9 cellular contexts compared by ENCODE assay signal in genomic region chr1:14598007-14598497, GRCh38. TPM values are rescaled to one million over a fixed set of nuclear protein-coding genes. Genes with fewer than 3 reads are reported as not detected.
A peak's percentile ranks its signal among the peaks of the same experiment; 100 is the strongest.
DNase-seq lines count a peak whose midpoint lies in the region; ATAC-seq and TF ChIP-seq lines count a peak whose summit lies in the region.
"Had no signal": no experiment of that assay in that cellular context is flagged by ENCODE, and none has a peak within 500 bp of the region (broad histone marks: within the 10 kb centered on the region; RNA-seq: fewer than 3 reads in every experiment).

No MANE protein-coding gene starts in this region.

- H3K23ac ChIP-seq in IMR-90 (ENCODE audit: low read depth, low read length) = no peak overlapping the region

- no peaks in the 10 kb centered on the region for H3K36me3 ChIP-seq in IMR-90 (ENCODE audit: control insufficient read depth, insufficient read depth, low read length)
- H3K36me3 ChIP-seq in kidney epithelial cell (ENCODE audit: control insufficient read depth, insufficient read depth, low read length) = no peaks in the 10 kb centered on the region
- no peaks in the 10 kb centered on the region for H3K36me3 ChIP-seq in subcutaneous abdominal adipose tissue (ENCODE audit: control insufficient read depth in 5 of 5, insufficient read depth in 5 of 5, low read length in 5 of 5)

- H2BK5ac ChIP-seq in IMR-90 (ENCODE audit: low read depth, low read length, poor library complexity, severe bottlenecking) = no peak overlapping the region

- BruUV-seq in IMR-90 (replicated peaks; lab: Mats Ljungman, UMichigan) = no TSS peak

- dilution Hi-C loops in IMR-90 (cut with HindIII; ENCODE audit: low sequenced_read_pairs, unreplicated experiment) = no loop called here

- TF ChIP-seq POLR2A in IMR-90 (IDR thresholded peaks at IDR 0.05; ENCODE audit: low read depth, low read length) = no peak

- peaks cover 18% of the 10 kb centered on the region for H3K27me3 ChIP-seq in IMR-90 (ENCODE audit: control insufficient read depth, insufficient read depth, low read length)
- H3K27me3 ChIP-seq in kidney epithelial cell (ENCODE audit: control insufficient read depth, insufficient read depth, low read length) = peaks cover 26% of the 10 kb centered on the region
- peaks cover 28 to 42% (median 36%) of the 10 kb centered on the region in 5 donors for H3K27me3 ChIP-seq in subcutaneous abdominal adipose tissue (ENCODE audit: control insufficient read depth in 5 of 5, insufficient read depth in 4 of 5, low read length in 5 of 5)

- CTCF ChIA-PET in IMR-90 (lab: Yijun Ruan, JAX) = interaction anchor here (0.6 kb wide), 1 partner anchor 977 kb away, joined by 3 read pairs; no protein-coding TSS in a partner anchor

- no peak overlapping the region for H4K5ac ChIP-seq in IMR-90 (ENCODE audit: low read depth, low read length)

- H2BK20ac ChIP-seq in IMR-90 (ENCODE audit: low read depth, low read length) = no peak overlapping the region

- no peaks in the 10 kb centered on the region for H4K20me1 ChIP-seq in IMR-90 (ENCODE audit: insufficient read depth, low read length)

- POLR2A ChIA-PET in IMR-90 (lab: Charles Lee; ENCODE audit: unreplicated experiment) = no interaction called here

- H2BK15ac ChIP-seq in IMR-90 (ENCODE audit: low read depth, low read length) = no peak overlapping the region

- H4K8ac ChIP-seq in IMR-90 (ENCODE audit: low read depth in 2 of 2, low read length in 2 of 2) = no peak overlapping the region

- no peak overlapping the region for H2AFZ ChIP-seq in IMR-90 (replicated peaks; ENCODE audit: low read length, poor library complexity)

- peak; percentile 30 for ATAC-seq in IMR-90 (ENCODE audit: low read depth)
- no peak for ATAC-seq in GM18520 (IDR thresholded peaks at IDR 0.05; ENCODE audit: unreplicated experiment)

- H3K27ac ChIP-seq in IMR-90 (ENCODE audit: insufficient read depth, low read length) (no peak overlapping the region), subcutaneous abdominal adipose tissue (ENCODE audit: low read depth, low read length) (no peak overlapping the region)

- DNase-seq in IMR-90 = no peak
- no peak for DNase-seq in astrocyte of the spinal cord (ENCODE audit: low read depth, low spot score)
- DNase-seq in kidney epithelial cell (ENCODE audit: low read depth) = no peak
- no peak for DNase-seq in activated naive CD4-positive, alpha-beta T cell treated with anti-CD3 and anti-CD28 coated beads, Interleukin-2, amount 50 U/mL, for 16 hours
- DNase-seq in activated CD8-positive, alpha-beta memory T cell treated with anti-CD3 and anti-CD28 coated beads, Interleukin-2, amount 50 U/mL, for 4 hours = no peak
- DNase-seq in SIG-M5 (lab: John Stamatoyannopoulos, UW) = no peak
- DNase-seq: immature natural killer cell had no signal

- intact Hi-C loops in IMR-90 (cut with micrococcal nuclease) = no loop called here

- H3K79me1 ChIP-seq in IMR-90 (ENCODE audit: low read depth in 1 of 2, low read length in 2 of 2) = no peaks in the 10 kb centered on the region

- H3K9me1 ChIP-seq in IMR-90 (ENCODE audit: insufficient read depth, low read length) = no peaks in the 10 kb centered on the region

- H2BK120ac ChIP-seq in IMR-90 (ENCODE audit: low read depth, low read length) = no peak overlapping the region

- TF ChIP-seq RAD21 in IMR-90 (IDR thresholded peaks at IDR 0.05; ENCODE audit: low read length) = no peak

- H2AK9ac ChIP-seq in IMR-90 (replicated peaks; ENCODE audit: low read depth, low read length, poor library complexity) = no peak overlapping the region

- H3K14ac ChIP-seq in IMR-90 (replicated peaks; ENCODE audit: low read depth, low read length) = no peak overlapping the region

- H3K4me3 ChIP-seq in IMR-90 (ENCODE audit: insufficient read depth, low read depth, low read length) (no peak overlapping the region; the same call in 1 of the 2 replicates), astrocyte of the spinal cord (ENCODE audit: low read depth, low read length) (peak overlapping the region; percentile 40), kidney epithelial cell (ENCODE audit: low read depth, low read length) (peak overlapping the region; percentile 62), subcutaneous abdominal adipose tissue (ENCODE audit: low read depth in 1 of 5, low read length in 5 of 5) (peak overlapping the region in 4 of 5 donors; percentile 2 to 54 (median 32))

- H3K4me1 ChIP-seq in IMR-90 (ENCODE audit: control insufficient read depth, insufficient read depth, low read length) (peaks cover 2% of the 10 kb centered on the region; the same call in 1 of the 2 replicates), subcutaneous abdominal adipose tissue (ENCODE audit: control insufficient read depth in 5 of 5, insufficient read depth in 5 of 5, low read length in 5 of 5) (peaks cover 0 to 26% (median 17%) of the 10 kb centered on the region in 5 donors)

- no peak overlapping the region; the same call in 1 of the 2 replicates for H3K18ac ChIP-seq in IMR-90 (ENCODE audit: low read depth, low read length)

- WGBS in IMR-90 (ENCODE audit: extremely low coverage in 2 of 2, insufficient read length in 1 of 2), 2 experiments = no CpG with 5 or more reads among the region's 26 CpGs

- no peak overlapping the region for H3K56ac ChIP-seq in IMR-90 (ENCODE audit: extremely low read depth, insufficient read depth, low read length)

- H2AK5ac ChIP-seq in IMR-90 (ENCODE audit: low read depth, low read length) = no peak overlapping the region

- H3K4me2 ChIP-seq in IMR-90 (ENCODE audit: low read depth, low read length) = peak overlapping the region; percentile 55; the same call in 1 of the 2 replicates

- H3K4ac ChIP-seq in IMR-90 (ENCODE audit: low read depth, low read length) = no peak overlapping the region

- H3K9me3 ChIP-seq in IMR-90 (ENCODE audit: control insufficient read depth, insufficient read depth, low read length) (no peaks in the 10 kb centered on the region), subcutaneous abdominal adipose tissue (ENCODE audit: control insufficient read depth in 5 of 5, low read length in 5 of 5) (no peaks in the 10 kb centered on the region)

- H4K91ac ChIP-seq in IMR-90 (ENCODE audit: insufficient read depth, low read depth, low read length) = no peak overlapping the region

- in situ Hi-C loops in IMR-90 (cut with MboI; ENCODE audit: low sequenced_read_pairs) (no loop called here), astrocyte of the spinal cord (cut with HindIII; ENCODE audit: low sequenced_read_pairs) (no loop called here)

- H3K9ac ChIP-seq in IMR-90 (ENCODE audit: low read depth, low read length) (no peak overlapping the region; the same call in 1 of the 2 replicates), subcutaneous abdominal adipose tissue (ENCODE audit: low read length in 5 of 5) (no peak overlapping the region)

- no peak for TF ChIP-seq CTCF in IMR-90 (conservative IDR thresholded peaks at IDR 0.05; ENCODE audit: low read depth, low read length)
- no peak for TF ChIP-seq CTCF in astrocyte of the spinal cord (IDR thresholded peaks at IDR 0.05; ENCODE audit: low read depth, low read length)
- TF ChIP-seq CTCF in kidney epithelial cell (IDR thresholded peaks at IDR 0.05; ENCODE audit: insufficient read depth, low read length, poor library complexity, severe bottlenecking) = no peak

TF ChIP-seq in IMR-90, 13 proteins besides CTCF, POLR2A, EP300 and RAD21:
- TF ChIP-seq, protein P1, sequence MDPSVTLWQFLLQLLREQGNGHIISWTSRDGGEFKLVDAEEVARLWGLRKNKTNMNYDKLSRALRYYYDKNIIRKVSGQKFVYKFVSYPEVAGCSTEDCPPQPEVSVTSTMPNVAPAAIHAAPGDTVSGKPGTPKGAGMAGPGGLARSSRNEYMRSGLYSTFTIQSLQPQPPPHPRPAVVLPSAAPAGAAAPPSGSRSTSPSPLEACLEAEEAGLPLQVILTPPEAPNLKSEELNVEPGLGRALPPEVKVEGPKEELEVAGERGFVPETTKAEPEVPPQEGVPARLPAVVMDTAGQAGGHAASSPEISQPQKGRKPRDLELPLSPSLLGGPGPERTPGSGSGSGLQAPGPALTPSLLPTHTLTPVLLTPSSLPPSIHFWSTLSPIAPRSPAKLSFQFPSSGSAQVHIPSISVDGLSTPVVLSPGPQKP (IDR thresholded peaks at IDR 0.05; ENCODE audit: borderline replicate concordance, low read depth, low read length) = no peak
- no peak for TF ChIP-seq MXI1 (IDR thresholded peaks at IDR 0.05; ENCODE audit: borderline replicate concordance, low read depth, low read length)

RNA-seq across cellular contexts. Expression of gene KAZN, which starts 0.4 kb away (rescaled TPM):
- total RNA-seq in IMR-90 (2012; rRNA removed) (5.2 and 5.6 TPM in 2 replicates), kidney epithelial cell (2.8 and 6.4 TPM in 2 replicates)
- polyA plus RNA-seq in IMR-90 (2012; rRNA removed) = 10.5 and 10.7 TPM in 2 replicates
- 5.4 and 7.7 TPM in 2 replicates for polyA plus RNA-seq in IMR-90 (2012; cell fraction: cytosol; rRNA removed)
- 18.9 and 21.1 TPM in 2 replicates for polyA plus RNA-seq in IMR-90 (2012; cell fraction: nucleus; rRNA removed; ENCODE audit: low replicate concordance)
